ENCODE assay signal across 11 cellular contexts in the genomic region with DNA sequence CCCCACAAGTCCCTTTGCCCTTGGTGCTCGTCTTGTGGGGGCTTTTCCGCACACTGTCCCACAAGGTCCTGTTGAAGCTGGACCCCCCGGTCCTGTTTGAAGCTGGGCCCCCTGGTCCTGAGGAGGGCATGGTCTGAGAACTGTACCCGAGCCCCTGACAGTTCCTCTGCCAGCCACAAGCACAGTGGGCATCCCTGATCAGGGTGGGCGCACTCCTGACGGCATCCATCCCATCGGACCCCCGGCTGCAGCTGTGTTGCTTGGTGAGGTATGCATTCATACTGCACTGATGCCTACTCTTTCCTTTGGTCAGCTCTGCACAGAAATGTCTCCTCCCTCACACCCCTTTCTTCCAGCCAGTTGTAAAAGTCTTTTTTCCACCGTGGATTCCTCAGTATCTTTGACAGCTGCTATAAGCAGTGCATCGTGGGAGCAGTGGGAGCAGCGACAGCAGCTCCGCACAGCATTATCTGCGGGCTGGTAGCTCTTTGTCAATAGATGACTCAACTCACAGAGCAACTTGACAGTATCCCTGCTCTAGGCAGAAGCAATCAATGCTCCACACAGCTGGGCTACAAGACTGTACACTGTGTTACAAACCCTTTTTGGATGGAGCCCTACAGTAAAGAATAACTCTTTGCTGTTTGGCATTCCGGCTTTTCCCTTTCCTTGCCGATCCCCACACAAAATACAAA.
DNase-seq lines count a peak whose midpoint lies in the region; ATAC-seq and TF ChIP-seq lines count a peak whose summit lies in the region.
"Had no signal": no experiment of that assay in that cellular context is flagged by ENCODE, and none has a peak within 500 bp of the region (broad histone marks: within the 10 kb centered on the region; RNA-seq: fewer than 3 reads in every experiment).

No MANE protein-coding gene starts in this region.

- intact Hi-C loops in adrenal gland (cut with DNase I) = no loop called here

- H4K20me1 ChIP-seq in hepatocyte (ENCODE audit: insufficient read depth, poor library complexity, severe bottlenecking) = no peaks in the 10 kb centered on the region

- H3K36me3 ChIP-seq in adrenal gland (replicated peaks in 1 of 2) (no peaks in the 10 kb centered on the region), hepatocyte (replicated peaks; ENCODE audit: insufficient read depth, low read depth) (no peaks in the 10 kb centered on the region)
- H3K36me3 ChIP-seq: uterus had no signal

- H3K4me2 ChIP-seq in hepatocyte = no peak overlapping the region

- H3K4me3 ChIP-seq in adrenal gland (peak overlapping the region in 2 of 4 donors; percentile 20 to 45), hepatocyte (no peak overlapping the region)

- H3K79me2 ChIP-seq in hepatocyte = no peaks in the 10 kb centered on the region

- no peaks in the 10 kb centered on the region for H3K9me3 ChIP-seq in adrenal gland (replicated peaks in 1 of 3)
- no peaks in the 10 kb centered on the region for H3K9me3 ChIP-seq in hepatocyte (ENCODE audit: low read depth)
- H3K9me3 ChIP-seq: uterus had no signal

- H3K9me2 ChIP-seq in hepatocyte (replicated peaks; ENCODE audit: insufficient read depth) = no peaks in the 10 kb centered on the region

- TF ChIP-seq POLR2A in adrenal gland (IDR thresholded peaks at IDR 0.05) = peak; percentile 19 to 68

- DNase-seq in DMS53 treated with DMSO at 0.1 percent for 48 hours (lab: John Stamatoyannopoulos, UW; ENCODE audit: unreplicated experiment) (peak; percentile 97), adrenal gland (peak; percentile 50 to 86 (median 68)), hepatocyte (ENCODE audit: low spot score) (peak; percentile 44), pons (ENCODE audit: low spot score) (peak; percentile 91), SIG-M5 (lab: John Stamatoyannopoulos, UW) (no peak), AML-193 (lab: John Stamatoyannopoulos, UW) (no peak)
- no peak for DNase-seq in stimulated activated CD4-positive, alpha-beta T cell treated with anti-CD3 and anti-CD28 coated beads, Interleukin-12 subunit alpha, Interleukin-12 subunit beta, amount 100 ng/mL, for 4 hours
- DNase-seq: activated effector memory CD4-positive, alpha-beta T cell treated with Interleukin-2 at 50 U/mL for 16 hours; NCI-H1105 treated with DMSO at 0.1 percent for 48 hours had no signal

- H2AFZ ChIP-seq in hepatocyte = no peak overlapping the region

- peaks cover 0 to 8% of the 10 kb centered on the region in 2 donors for H3K4me1 ChIP-seq in adrenal gland (replicated peaks in 1 of 2)
- no peaks in the 10 kb centered on the region for H3K4me1 ChIP-seq in hepatocyte (ENCODE audit: insufficient read depth)
- H3K4me1 ChIP-seq: uterus had no signal

- 45 to 59% (median 55%) methylated on average over 8 to 15 of the region's 15 CpGs for WGBS in adrenal gland, 4 donors
- WGBS in hepatocyte (ENCODE audit: low lambda C conversion rate, missing lambda C conversion rate) = 59% methylated on average over 15 of the region's 15 CpGs

- TF ChIP-seq CTCF in adrenal gland (IDR thresholded peaks at IDR 0.05) (no peak), hepatocyte (IDR thresholded peaks at IDR 0.05; ENCODE audit: poor library complexity) (no peak)

- H3K27ac ChIP-seq in adrenal gland = peak overlapping the region in 2 of 5 donors; percentile 22 to 41
- no peak overlapping the region for H3K27ac ChIP-seq in hepatocyte
- H3K27ac ChIP-seq: uterus had no signal

- H3K27me3 ChIP-seq in adrenal gland = no peaks in the 10 kb centered on the region
- no peaks in the 10 kb centered on the region for H3K27me3 ChIP-seq in hepatocyte
- H3K27me3 ChIP-seq: uterus had no signal

- ATAC-seq in GM21737 (IDR thresholded peaks at IDR 0.05; ENCODE audit: unreplicated experiment) = no peak

Comparison
In these comparisons a context has a peak if more than half of its experiments do, and no peak if none do; other contexts are left out.
1. DNase-seq: peak in DMS53 treated with DMSO at 0.1 percent for 48 hours (single experiment), adrenal gland (7 of 7), hepatocyte (single experiment) and pons (single experiment); none in SIG-M5 (single experiment), AML-193 (0 of 2) and stimulated activated CD4-positive, alpha-beta T cell treated with anti-CD3 and anti-CD28 coated beads, Interleukin-12 subunit alpha, Interleukin-12 subunit beta, amount 100 ng/mL, for 4 hours (single experiment).